Comparison of ENCODE assay signal across 8 cellular contexts in genomic region chr12:41932470-41932991, GRCh38.
DNase-seq lines count a peak whose midpoint lies in the region; ATAC-seq, FAIRE-seq and TF ChIP-seq lines count a peak whose summit lies in the region.

No MANE protein-coding gene starts in this region.

- H3K9me3 ChIP-seq in endothelial cell of umbilical vein (replicated peaks; ENCODE audit: control insufficient read depth, insufficient read depth, low read length) (no peaks in the 10 kb centered on the region), suprapubic skin (no peaks in the 10 kb centered on the region)

- intact Hi-C loops in endothelial cell of umbilical vein (cut with micrococcal nuclease) = loop anchor here (1.0 to 10.0 kb wide), 5 partner anchors 89 to 658 kb away; no protein-coding TSS in a partner anchor

- no peak overlapping the region for H4K8ac ChIP-seq in mesendoderm (ENCODE audit: low read depth, low read length)

- H3K79me2 ChIP-seq in endothelial cell of umbilical vein (ENCODE audit: control insufficient read depth, insufficient read depth, low read length) (no peaks in the 10 kb centered on the region), mesendoderm (ENCODE audit: control insufficient read depth, insufficient read depth, low read length) (no peaks in the 10 kb centered on the region)

- BruUV-seq in endothelial cell of umbilical vein (replicated peaks; lab: Mats Ljungman, UMichigan) = no TSS peak

- no peaks in the 10 kb centered on the region for H3K27me3 ChIP-seq in endothelial cell of umbilical vein (ENCODE audit: control insufficient read depth in 2 of 2, insufficient read depth in 2 of 2, low read length in 2 of 2)
- H3K27me3 ChIP-seq in mesendoderm (ENCODE audit: insufficient read depth, low read length, poor library complexity) = no peaks in the 10 kb centered on the region
- H3K27me3 ChIP-seq in suprapubic skin = no peaks in the 10 kb centered on the region

- FAIRE-seq in endothelial cell of umbilical vein (lab: Jason Lieb, UNC) = peak; percentile 86

- peak; percentile 63 for ATAC-seq in GM18511 (IDR thresholded peaks at IDR 0.05; ENCODE audit: unreplicated experiment)
- no peak for ATAC-seq in GM21619 (IDR thresholded peaks at IDR 0.05; ENCODE audit: unreplicated experiment)

- TF ChIP-seq EP300 in suprapubic skin (IDR thresholded peaks at IDR 0.05) = no peak

- peak overlapping the region; percentile 68 for H3K4me2 ChIP-seq in endothelial cell of umbilical vein (ENCODE audit: insufficient read depth, low read length)
- H3K4me2 ChIP-seq in mesendoderm (ENCODE audit: low read length) = peak overlapping the region; percentile 53

- H3K27ac ChIP-seq in endothelial cell of umbilical vein (ENCODE audit: insufficient read depth, low read depth, low read length) = peak overlapping the region; percentile 61
- H3K27ac ChIP-seq in mesendoderm (ENCODE audit: low read depth, low read length) = no peak overlapping the region
- H3K27ac ChIP-seq in suprapubic skin = peak overlapping the region; percentile 45

- no peak overlapping the region for H2BK120ac ChIP-seq in mesendoderm (ENCODE audit: low read depth, low read length)

- H3K36me3 ChIP-seq in endothelial cell of umbilical vein (ENCODE audit: control insufficient read depth in 2 of 2, extremely low read depth in 1 of 2, insufficient read depth in 2 of 2, low read length in 2 of 2) = no peaks in the 10 kb centered on the region
- H3K36me3 ChIP-seq in mesendoderm (ENCODE audit: control insufficient read depth, insufficient read depth, low read length) = no peaks in the 10 kb centered on the region
- H3K36me3 ChIP-seq in suprapubic skin = no peaks in the 10 kb centered on the region

- DNase-seq in AG09309 (ENCODE audit: low read depth) (no peak), MV-4-11 (lab: John Stamatoyannopoulos, UW) (peak; percentile 82), SKM-1 (lab: John Stamatoyannopoulos, UW; ENCODE audit: unreplicated experiment) (peak; percentile 38), endothelial cell of umbilical vein (ENCODE audit: low read depth, low spot score) (peak; percentile 90), mesendoderm (peak; percentile 83), suprapubic skin (ENCODE audit: low spot score in 2 of 2) (peak; percentile 74 to 81)

- H2BK5ac ChIP-seq in mesendoderm (ENCODE audit: low read length) = peak overlapping the region; percentile 9

- no peak for TF ChIP-seq CTCF in AG09309 (IDR thresholded peaks at IDR 0.05; ENCODE audit: control insufficient read depth, insufficient read depth, low read depth, low read length, missing control alignments)
- TF ChIP-seq CTCF in endothelial cell of umbilical vein (IDR thresholded peaks at IDR 0.05; ENCODE audit: extremely low read depth in 1 of 2, insufficient read depth in 1 of 2, low read depth in 1 of 2, low read length in 2 of 2) = no peak
- no peak for TF ChIP-seq CTCF in suprapubic skin (IDR thresholded peaks at IDR 0.05)

- no peak overlapping the region for H2AK5ac ChIP-seq in mesendoderm (ENCODE audit: low read length)

- H4K20me1 ChIP-seq in endothelial cell of umbilical vein (replicated peaks; ENCODE audit: control insufficient read depth, extremely low read depth, insufficient read depth, low read length) = no peaks in the 10 kb centered on the region

- no peak overlapping the region for H3K4ac ChIP-seq in mesendoderm (ENCODE audit: low read depth, low read length)

- H2AFZ ChIP-seq in endothelial cell of umbilical vein (ENCODE audit: low read depth, low read length) = peak overlapping the region; percentile 95

- dilution Hi-C loops in endothelial cell of umbilical vein (cut with MboI; ENCODE audit: extremely low pct_ligation_motif_present, low sequenced_read_pairs) = no loop called here

- no CpG with 5 or more reads among the region's 35 CpGs for WGBS in mesendoderm (ENCODE audit: extremely low coverage, insufficient coverage, low lambda C conversion rate)
- WGBS in suprapubic skin = under 1% methylated on average over 35 of the region's 35 CpGs

- POLR2A ChIA-PET in endothelial cell of umbilical vein (lab: Charles Lee) = no interaction called here

- CTCF ChIA-PET in endothelial cell of umbilical vein (lab: Charles Lee) = interaction anchor here (1.1 to 2.3 kb wide), 2 partner anchors 16 to 91 kb away, joined by 3 to 13 read pairs; no protein-coding TSS in a partner anchor

- no peak overlapping the region for H2BK15ac ChIP-seq in mesendoderm (replicated peaks; ENCODE audit: low read depth)

- no peak overlapping the region for H4K5ac ChIP-seq in mesendoderm (ENCODE audit: low read length)

- H3K79me1 ChIP-seq in mesendoderm (ENCODE audit: low read length) = no peaks in the 10 kb centered on the region

- no peak overlapping the region for H3K18ac ChIP-seq in mesendoderm (ENCODE audit: low read length)

- H3K9me1 ChIP-seq in endothelial cell of umbilical vein (replicated peaks; ENCODE audit: control insufficient read depth, extremely low read depth, insufficient read depth, low read length) = no peaks in the 10 kb centered on the region

- H3K9ac ChIP-seq in endothelial cell of umbilical vein (replicated peaks; ENCODE audit: extremely low read depth, insufficient read depth, low read length) = peak overlapping the region; percentile 66
- peak overlapping the region; percentile 46 for H3K9ac ChIP-seq in mesendoderm (ENCODE audit: low read length)

- H3K4me3 ChIP-seq in AG09309 (ENCODE audit: control insufficient read depth, low read depth, low read length) (peak overlapping the region; percentile 22), endothelial cell of umbilical vein (replicated peaks in 1 of 3; ENCODE audit: insufficient read depth in 1 of 3, low read depth in 1 of 3, low read length in 3 of 3) (peak overlapping the region; percentile 25 to 46 (median 26)), mesendoderm (ENCODE audit: low read length) (peak overlapping the region; percentile 2), suprapubic skin (peak overlapping the region; percentile 57)

- H3K56ac ChIP-seq in mesendoderm (ENCODE audit: low read length) = peak overlapping the region; percentile 79

- H3K4me1 ChIP-seq in endothelial cell of umbilical vein (ENCODE audit: control insufficient read depth, extremely low read depth, insufficient read depth, low read length) = peaks cover 13% of the 10 kb centered on the region
- no peaks in the 10 kb centered on the region for H3K4me1 ChIP-seq in mesendoderm (ENCODE audit: control insufficient read depth, low read depth, low read length)
- peaks cover 14% of the 10 kb centered on the region for H3K4me1 ChIP-seq in suprapubic skin

- H3K23ac ChIP-seq in mesendoderm (ENCODE audit: low read length) = no peak overlapping the region

- no peak for TF ChIP-seq POLR2A in endothelial cell of umbilical vein (IDR thresholded peaks at IDR 0.05; ENCODE audit: low read depth, low read length)
- TF ChIP-seq POLR2A in suprapubic skin (IDR thresholded peaks at IDR 0.05) = no peak

TF ChIP-seq in endothelial cell of umbilical vein, 7 proteins besides CTCF, POLR2A, EP300 and RAD21:
- peak; percentile 84 for TF ChIP-seq POLR2AphosphoS5 (IDR thresholded peaks at IDR 0.05; ENCODE audit: insufficient read depth, low read depth, low read length)
- peak; percentile 49 for TF ChIP-seq MYC (IDR thresholded peaks at IDR 0.05; ENCODE audit: low read depth, low read length)
- TF ChIP-seq GATA2 (IDR thresholded peaks at IDR 0.05; ENCODE audit: insufficient read depth, insufficient read length, low read depth, low read length) = no peak

Comparison
In these comparisons a context has a peak if more than half of its experiments do, and no peak if none do; other contexts are left out.
1. H3K4me3 ChIP-seq: peak in every context shown above with its lines; median percentile 57 in suprapubic skin; 26 in endothelial cell of umbilical vein; 22 in AG09309; 2 in mesendoderm.